ENCODE assay signal across 9 cellular contexts in genomic region chr7:90597527-90597871, GRCh38. TPM values are rescaled to one million over a fixed set of nuclear protein-coding genes. Genes with fewer than 3 reads are reported as not detected.
A peak's percentile ranks its signal among the peaks of the same experiment; 100 is the strongest.
DNase-seq lines count a peak whose midpoint lies in the region; ATAC-seq and TF ChIP-seq lines count a peak whose summit lies in the region.
"Had no signal": no experiment of that assay in that cellular context is flagged by ENCODE, and none has a peak within 500 bp of the region (broad histone marks: within the 10 kb centered on the region; RNA-seq: fewer than 3 reads in every experiment).

No MANE protein-coding gene starts in this region.

- H3K4me1 ChIP-seq in H9 (ENCODE audit: insufficient read depth, low read length) (no peaks in the 10 kb centered on the region; the same call in 1 of the 2 replicates), iPS DF 6.9 (ENCODE audit: control insufficient read depth, insufficient read depth, low read length) (no peaks in the 10 kb centered on the region), smooth muscle cell (ENCODE audit: low read depth) (peaks cover 13% of the 10 kb centered on the region)

- no peak overlapping the region for H3T11ph ChIP-seq in H9 (ENCODE audit: low read length)

- H4K20me1 ChIP-seq in H9 (ENCODE audit: control insufficient read depth, insufficient read depth, insufficient read length) (no peaks in the 10 kb centered on the region), smooth muscle cell (ENCODE audit: low read depth) (no peaks in the 10 kb centered on the region)

- H2AK5ac ChIP-seq in H9 (ENCODE audit: insufficient read length, low read length): no peak overlapping the region

- intact Hi-C loops in activated CD8-positive, alpha-beta T cell treated with anti-CD3 and anti-CD28 coated beads for 36 hours (cut with micrococcal nuclease): no loop called here

- H3K9me3 ChIP-seq in H9 (ENCODE audit: control insufficient read depth, low read depth, low read length): no peaks in the 10 kb centered on the region
- H3K9me3 ChIP-seq in iPS DF 6.9 (ENCODE audit: control insufficient read depth, insufficient read depth, low read length): no peaks in the 10 kb centered on the region
- no peaks in the 10 kb centered on the region for H3K9me3 ChIP-seq in smooth muscle cell (replicated peaks; ENCODE audit: low read depth)

- no peak overlapping the region for H2BK5ac ChIP-seq in H9 (ENCODE audit: insufficient read length, low read length)

- H3K23ac ChIP-seq in H9 (ENCODE audit: insufficient read length, low read depth, low read length): no peak overlapping the region

- H3F3A ChIP-seq in smooth muscle cell (ENCODE audit: low read depth): peaks cover 4% of the 10 kb centered on the region

- H2BK15ac ChIP-seq in H9 (ENCODE audit: low read depth, low read length): no peak overlapping the region

- no peaks in the 10 kb centered on the region for H3K79me1 ChIP-seq in H9 (ENCODE audit: insufficient read depth, low read depth, low read length, poor library complexity, severe bottlenecking)

- H2AFZ ChIP-seq in H9 (ENCODE audit: low read length) (no peak overlapping the region), smooth muscle cell (ENCODE audit: low read depth) (peak overlapping the region; percentile 97)

- no peak overlapping the region for H2BK20ac ChIP-seq in H9 (ENCODE audit: low read depth, low read length, poor library complexity, severe bottlenecking)

- H3K79me2 ChIP-seq in H9 (ENCODE audit: insufficient read depth, low read length) (peaks cover 18% of the 10 kb centered on the region; the same call in 1 of the 2 replicates), smooth muscle cell (ENCODE audit: low read depth) (peaks cover 4% of the 10 kb centered on the region)

- H2BK12ac ChIP-seq in H9 (ENCODE audit: insufficient read length, low read depth, low read length): no peak overlapping the region

- H4K8ac ChIP-seq in H9 (replicated peaks; ENCODE audit: insufficient read length, low read depth, low read length): no peak overlapping the region

- TF ChIP-seq CTCF in H9 (conservative IDR thresholded peaks at IDR 0.05) (no peak), WTC11 (IDR thresholded peaks at IDR 0.05) (no peak), smooth muscle cell (IDR thresholded peaks at IDR 0.05; ENCODE audit: borderline replicate concordance, insufficient read depth, poor library complexity, severe bottlenecking) (no peak)
- no peak for TF ChIP-seq CTCF in activated CD8-positive, alpha-beta T cell treated with anti-CD3 and anti-CD28 coated beads for 36 hours (IDR thresholded peaks at IDR 0.05)

- no peak for ATAC-seq in WTC11
- no peak for ATAC-seq in HG03342 (IDR thresholded peaks at IDR 0.05; ENCODE audit: unreplicated experiment)
- ATAC-seq in activated CD8-positive, alpha-beta T cell treated with anti-CD3 and anti-CD28 coated beads for 36 hours: no peak
- ATAC-seq: activated CD8-positive, alpha-beta T cell treated with anti-CD3 and anti-CD28 coated beads, Interleukin-2, amount 10 ng/mL, durations not matched to agents 7 days and 5 days had no signal

- peak overlapping the region; percentile 99 for H3K4me2 ChIP-seq in H9 (ENCODE audit: insufficient read depth, insufficient read length, low read length)
- H3K4me2 ChIP-seq in smooth muscle cell: peak overlapping the region; percentile 97

- H3K23me2 ChIP-seq in H9 (ENCODE audit: insufficient read length, low read depth, low read length, poor library complexity, severe bottlenecking): peaks cover 18% of the 10 kb centered on the region

- POLR2A ChIA-PET in WTC11 (lab: Charles Lee): interaction anchor here (1.2 kb wide), 1 partner anchor 56 kb away, joined by 3 read pairs; no protein-coding TSS in a partner anchor
- POLR2A ChIA-PET in activated CD8-positive, alpha-beta T cell treated with anti-CD3 and anti-CD28 coated beads for 36 hours (lab: Charles Lee): no interaction called here

- no peak overlapping the region for H3K4ac ChIP-seq in H9 (ENCODE audit: low read depth, low read length)

- H3K14ac ChIP-seq in H9 (ENCODE audit: insufficient read depth, low read length): no peak overlapping the region

- peak overlapping the region; percentile 66 for H3K9ac ChIP-seq in H9 (ENCODE audit: extremely low read depth, insufficient read length, low read length)
- no peak overlapping the region for H3K9ac ChIP-seq in smooth muscle cell (ENCODE audit: low read depth)

- no peak overlapping the region for H3K18ac ChIP-seq in H9 (ENCODE audit: insufficient read length, low read depth, low read length)

- peak overlapping the region; percentile 93; the same call in 1 of the 2 replicates for H3K4me3 ChIP-seq in iPS DF 6.9 (ENCODE audit: low read length)
- H3K4me3 ChIP-seq in smooth muscle cell: peak overlapping the region; percentile 83

- H2BK120ac ChIP-seq in H9 (ENCODE audit: low read depth, low read length, poor library complexity, severe bottlenecking): no peak overlapping the region

- H3K4me3 Mint-ChIP-seq in H9 (peak overlapping the region; percentile 88 to 97), WTC11 (peak overlapping the region; percentile 91)
- H3K4me3 Mint-ChIP-seq in activated CD8-positive, alpha-beta T cell treated with anti-CD3 and anti-CD28 coated beads for 36 hours: no peak overlapping the region
- H3K4me3 Mint-ChIP-seq: activated CD8-positive, alpha-beta T cell treated with anti-CD3 and anti-CD28 coated beads, Interleukin-2, amount 10 ng/mL, durations not matched to agents 7 days and 5 days had no signal

- no peak overlapping the region for H4K91ac ChIP-seq in H9 (ENCODE audit: insufficient read length, low read depth, low read length)

- H3K36me3 ChIP-seq in iPS DF 6.9 (ENCODE audit: control insufficient read depth, insufficient read depth, low read length) (no peaks in the 10 kb centered on the region), smooth muscle cell (ENCODE audit: low read depth) (no peaks in the 10 kb centered on the region)

- H3K4me1 Mint-ChIP-seq in H9 (peaks cover 32 to 36% of the 10 kb centered on the region in 2 experiments), WTC11 (peaks cover 72% of the 10 kb centered on the region)
- peaks cover 17% of the 10 kb centered on the region for H3K4me1 Mint-ChIP-seq in activated CD8-positive, alpha-beta T cell treated with anti-CD3 and anti-CD28 coated beads for 36 hours (ENCODE audit: low read depth)

- no peak overlapping the region for H4K5ac ChIP-seq in H9 (ENCODE audit: insufficient read length, low read depth, low read length)

- peaks cover 3% of the 10 kb centered on the region; the same call in 1 of the 2 replicates for H3K27me3 Mint-ChIP-seq in H9 (ENCODE audit: low read depth)
- peaks cover 3% of the 10 kb centered on the region for H3K27me3 Mint-ChIP-seq in WTC11 (ENCODE audit: low read depth)
- H3K27me3 Mint-ChIP-seq in activated CD8-positive, alpha-beta T cell treated with anti-CD3 and anti-CD28 coated beads for 36 hours: peaks cover 59% of the 10 kb centered on the region

- no peak overlapping the region for H3K27ac Mint-ChIP-seq in H9
- 0 out of 2 replicates have a peak overlapping the region, but pooled peaks have one; percentile 31 for H3K27ac Mint-ChIP-seq in WTC11
- H3K27ac Mint-ChIP-seq in activated CD8-positive, alpha-beta T cell treated with anti-CD3 and anti-CD28 coated beads for 36 hours: no peak overlapping the region
- H3K27ac Mint-ChIP-seq: activated CD8-positive, alpha-beta T cell treated with anti-CD3 and anti-CD28 coated beads, Interleukin-2, amount 10 ng/mL, durations not matched to agents 7 days and 5 days had no signal

- H3K27me3 ChIP-seq in H9 (ENCODE audit: insufficient read depth, low read length): no peaks in the 10 kb centered on the region
- H3K27me3 ChIP-seq in iPS DF 6.9 (ENCODE audit: control insufficient read depth, insufficient read depth, low read length): no peaks in the 10 kb centered on the region
- H3K27me3 ChIP-seq in smooth muscle cell (ENCODE audit: low read depth): peaks cover 3% of the 10 kb centered on the region

- DNase-seq in H9: no peak
- no peak for DNase-seq in WTC11 (ENCODE audit: low spot score)
- no peak for DNase-seq in iPS DF 6.9 (ENCODE audit: low read depth, low spot score)
- no peak for DNase-seq in smooth muscle cell (lab: John Stamatoyannopoulos, UW; ENCODE audit: unreplicated experiment)
- no peak for DNase-seq in midbrain (lab: John Stamatoyannopoulos, UW)
- no peak for DNase-seq in NCI-H1930 (lab: John Stamatoyannopoulos, UW)
- no peak for DNase-seq in activated CD8-positive, alpha-beta T cell treated with anti-CD3 and anti-CD28 coated beads for 36 hours
- DNase-seq: activated CD8-positive, alpha-beta T cell treated with anti-CD3 and anti-CD28 coated beads, Interleukin-2, amount 10 ng/mL, durations not matched to agents 7 days and 5 days had no signal

- CTCF ChIA-PET in WTC11 (lab: Charles Lee): interaction anchor here (1.2 to 1.7 kb wide), 4 partner anchors 32 to 374 kb away, joined by 3 to 12 read pairs (median 4); no protein-coding TSS in a partner anchor
- CTCF ChIA-PET in activated CD8-positive, alpha-beta T cell treated with anti-CD3 and anti-CD28 coated beads for 36 hours (lab: Charles Lee): interaction anchor here (1.0 to 2.1 kb wide), 2 partner anchors 9 to 142 kb away, joined by 4 to 9 read pairs; no protein-coding TSS in a partner anchor

- H3K36me3 Mint-ChIP-seq in H9 (ENCODE audit: insufficient read depth in 1 of 3, low read depth in 3 of 3): peaks cover 0 to 4% (median 0%) of the 10 kb centered on the region in 3 experiments; a peak in 2 of 7 replicates
- H3K36me3 Mint-ChIP-seq in WTC11: no peaks in the 10 kb centered on the region
- H3K36me3 Mint-ChIP-seq in activated CD8-positive, alpha-beta T cell treated with anti-CD3 and anti-CD28 coated beads for 36 hours (ENCODE audit: low read depth): no peaks in the 10 kb centered on the region

- H3K9me3 Mint-ChIP-seq in H9: peaks cover 0 to 3% of the 10 kb centered on the region in 2 experiments; a peak in 1 of 5 replicates
- H3K9me3 Mint-ChIP-seq in WTC11: no peaks in the 10 kb centered on the region
- H3K9me3 Mint-ChIP-seq in activated CD8-positive, alpha-beta T cell treated with anti-CD3 and anti-CD28 coated beads for 36 hours: no peaks in the 10 kb centered on the region

- no peak overlapping the region for H3K56ac ChIP-seq in H9 (ENCODE audit: insufficient read length, low read depth, low read length)

- no peak overlapping the region for H3K27ac ChIP-seq in H9 (ENCODE audit: insufficient read length, low read depth, low read length)
- H3K27ac ChIP-seq in iPS DF 6.9 (ENCODE audit: low read length): no peak overlapping the region
- no peak overlapping the region for H3K27ac ChIP-seq in smooth muscle cell (ENCODE audit: low read depth)

- no CpG with 5 or more reads among the region's 4 CpGs for WGBS in H9 (ENCODE audit: extremely low coverage, insufficient read length, low lambda C conversion rate)
- WGBS in iPS DF 6.9 (ENCODE audit: insufficient coverage, insufficient read length): no CpG with 5 or more reads among the region's 4 CpGs
- WGBS in smooth muscle cell (ENCODE audit: low lambda C conversion rate): 23% methylated on average over 4 of the region's 4 CpGs

TF ChIP-seq in WTC11, 78 proteins besides CTCF, POLR2A, EP300 and RAD21 (continues in another document):
- no peak for TF ChIP-seq SOX15 (CRISPR knock-in tag; IDR thresholded peaks at IDR 0.05)
- no peak for TF ChIP-seq ZNF121 (CRISPR knock-in tag; IDR thresholded peaks at IDR 0.05)

RNA-seq across cellular contexts. Expression of gene CDK14, which starts 1.4 kb away (rescaled TPM):
- total RNA-seq in H9 (2021): 23.9 and 24.9 TPM in 2 replicates
- 35.0 to 57.9 TPM (median 38.3 TPM) in 3 replicates for total RNA-seq in WTC11 (2021)
- 5.3 and 11.2 TPM in 2 replicates for total RNA-seq in smooth muscle cell
- 4.1 and 5.1 TPM in 2 replicates for polyA plus RNA-seq in smooth muscle cell
- total RNA-seq in activated CD8-positive, alpha-beta T cell treated with anti-CD3 and anti-CD28 coated beads for 36 hours: under 1 TPM; 0.05 to 0.27 TPM
- total RNA-seq: activated CD8-positive, alpha-beta T cell treated with anti-CD3 and anti-CD28 coated beads, Interleukin-2, amount 10 ng/mL, durations not matched to agents 7 days and 5 days had no signal
